ENCODE assay signal across 9 cellular contexts in the genomic region with DNA sequence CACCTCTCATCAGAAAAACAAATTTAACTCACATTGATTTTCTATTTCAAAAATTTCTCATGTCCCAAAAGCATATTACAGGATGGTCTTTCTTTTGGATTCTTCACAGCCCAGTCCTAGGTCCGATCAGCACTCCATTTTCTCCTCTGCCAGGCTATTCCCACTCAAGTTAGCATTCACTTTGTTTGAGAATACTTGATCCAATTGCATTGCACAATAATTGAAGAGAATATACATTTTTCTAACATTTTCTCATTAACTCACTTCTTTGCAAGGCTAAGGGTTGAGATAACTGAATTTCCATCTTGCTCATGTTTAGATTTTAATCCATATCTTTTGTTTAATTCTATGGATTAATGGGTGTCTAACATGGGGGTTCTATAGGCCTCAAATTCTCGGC.
"Had no signal": no experiment of that assay in that cellular context is flagged by ENCODE, and none has a peak within 500 bp of the region (broad histone marks: within the 10 kb centered on the region; RNA-seq: fewer than 3 reads in every experiment).

No MANE protein-coding gene starts in this region.

- H3K27ac Mint-ChIP-seq: HFFc6, IgD-negative memory B cell had no signal

- ATAC-seq: HCT116 had no signal

- H2AFZ ChIP-seq: GM23248 had no signal

- H3K4me1 ChIP-seq: HAP-1 had no signal

- H3K27ac ChIP-seq: GM23248 had no signal

- H3K4me3 ChIP-seq: GM23248, HAP-1 had no signal

- H3K36me3 Mint-ChIP-seq: IgD-negative memory B cell had no signal

- H3K27me3 Mint-ChIP-seq: IgD-negative memory B cell had no signal

- H3K4me3 Mint-ChIP-seq: HFFc6, IgD-negative memory B cell had no signal

- DNase-seq: GM23248, GOT3, H7, HFFc6, KG1 had no signal

- H3K36me3 ChIP-seq: HAP-1 had no signal

- H3K9ac ChIP-seq: GM23248 had no signal

- FAIRE-seq: HTR-8/SVneo had no signal

- H3K9me3 ChIP-seq: HAP-1 had no signal
